In the genomic region with DNA sequence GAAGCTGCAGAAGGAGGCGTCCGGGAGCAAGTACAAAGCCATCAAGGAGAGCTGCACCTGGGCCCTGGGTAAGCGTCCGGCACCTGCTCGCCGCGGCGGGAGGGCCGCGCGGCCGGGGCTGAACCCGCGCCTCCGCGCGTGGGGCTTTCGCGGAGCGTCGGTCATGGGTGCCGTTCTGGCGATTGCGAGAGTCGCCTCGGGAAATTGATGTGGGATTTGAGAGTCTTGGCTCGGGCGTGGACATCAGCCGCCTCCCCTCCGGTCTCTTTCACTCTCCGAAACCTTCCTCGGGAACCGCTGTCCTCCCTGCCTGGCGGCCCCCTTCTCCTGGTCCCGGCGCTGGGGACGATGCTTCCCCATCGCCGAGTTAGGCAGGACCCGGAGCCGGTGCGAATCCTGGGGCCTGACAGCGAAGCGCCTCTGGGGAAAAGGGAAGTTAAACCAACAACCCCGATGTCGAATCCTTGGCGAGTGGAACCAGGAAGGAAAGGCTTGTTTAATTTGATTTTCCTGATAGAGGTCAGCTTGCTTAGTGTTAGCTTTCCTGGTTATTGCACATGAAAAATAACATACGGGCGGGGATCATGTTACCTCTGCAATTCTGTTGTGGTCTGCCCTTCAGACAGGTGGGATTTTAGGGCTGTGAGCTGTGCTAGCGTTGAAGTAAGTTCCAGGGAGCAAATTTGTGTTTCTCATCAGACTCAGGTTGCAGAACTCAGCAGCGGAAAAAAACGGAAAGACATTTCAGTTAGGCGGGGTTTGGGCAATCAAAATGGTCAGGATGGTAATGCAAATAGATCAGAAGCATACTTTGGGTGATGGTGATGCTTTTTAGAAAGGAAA, we compare ENCODE assay signal across 9 cellular contexts. TPM values are rescaled to one million over a fixed set of nuclear protein-coding genes. Genes with fewer than 3 reads are reported as not detected.
DNase-seq lines count a peak whose midpoint lies in the region; ATAC-seq and TF ChIP-seq lines count a peak whose summit lies in the region.
"Had no signal": no experiment of that assay in that cellular context is flagged by ENCODE, and none has a peak within 500 bp of the region (broad histone marks: within the 10 kb centered on the region; RNA-seq: fewer than 3 reads in every experiment).

No MANE protein-coding gene starts in this region.

- no peaks in the 10 kb centered on the region for H3K9me3 Mint-ChIP-seq in CD4-positive, alpha-beta T cell
- no peaks in the 10 kb centered on the region for H3K9me3 Mint-ChIP-seq in IgD-negative memory B cell
- no peaks in the 10 kb centered on the region for H3K9me3 Mint-ChIP-seq in activated CD8-positive, alpha-beta T cell treated with anti-CD3 and anti-CD28 coated beads for 36 hours
- H3K9me3 Mint-ChIP-seq in glutamatergic neuron (ENCODE audit: unreplicated experiment): peaks cover 7% of the 10 kb centered on the region

- H3K27me3 Mint-ChIP-seq in CD4-positive, alpha-beta T cell: peaks cover 84% of the 10 kb centered on the region
- peaks cover 40% of the 10 kb centered on the region for H3K27me3 Mint-ChIP-seq in IgD-negative memory B cell
- H3K27me3 Mint-ChIP-seq in activated CD8-positive, alpha-beta T cell treated with anti-CD3 and anti-CD28 coated beads for 36 hours: peaks cover 52% of the 10 kb centered on the region
- H3K27me3 Mint-ChIP-seq in glutamatergic neuron (ENCODE audit: unreplicated experiment): peaks cover 12% of the 10 kb centered on the region

- H3K4me3 ChIP-seq in osteoblast (ENCODE audit: insufficient read depth, low read length): peak overlapping the region; percentile 69

- peaks cover 76% of the 10 kb centered on the region for H3K27me3 ChIP-seq in CD4-positive, alpha-beta T cell (ENCODE audit: control insufficient read depth, insufficient read depth, low read length)
- peaks cover 66% of the 10 kb centered on the region for H3K27me3 ChIP-seq in osteoblast (ENCODE audit: insufficient read depth, low read length)

- no peak for ATAC-seq in CD4-positive, alpha-beta T cell (ENCODE audit: poor library complexity)
- peak; percentile 40 for ATAC-seq in GM21360 (IDR thresholded peaks at IDR 0.05; ENCODE audit: unreplicated experiment)
- ATAC-seq in activated CD8-positive, alpha-beta T cell treated with anti-CD3 and anti-CD28 coated beads for 36 hours: peak; percentile 29

- no peaks in the 10 kb centered on the region for H3K79me2 ChIP-seq in osteoblast (ENCODE audit: insufficient read depth, low read length)

- H3K4me1 Mint-ChIP-seq in CD4-positive, alpha-beta T cell (ENCODE audit: low read depth): peaks cover 15% of the 10 kb centered on the region
- H3K4me1 Mint-ChIP-seq in IgD-negative memory B cell (peaks cover 0 to 5% (median 4%) of the 10 kb centered on the region in 3 donors), glutamatergic neuron (ENCODE audit: low read depth, unreplicated experiment) (peaks cover 11% of the 10 kb centered on the region)
- peaks cover 12% of the 10 kb centered on the region for H3K4me1 Mint-ChIP-seq in activated CD8-positive, alpha-beta T cell treated with anti-CD3 and anti-CD28 coated beads for 36 hours (ENCODE audit: low read depth)

- peak overlapping the region; percentile 85 for H3K4me2 ChIP-seq in osteoblast (ENCODE audit: insufficient read depth, low read length)

- DNase-seq in CD4-positive, alpha-beta T cell: no peak
- DNase-seq in activated CD8-positive, alpha-beta T cell treated with anti-CD3 and anti-CD28 coated beads for 36 hours: peak; percentile 2
- DNase-seq in glutamatergic neuron (peak; percentile 53), osteoblast (ENCODE audit: insufficient read length, low spot score, missing footprints) (peak; percentile 91), LoVo (ENCODE audit: low spot score) (no peak), GDM1 (lab: John Stamatoyannopoulos, UW) (no peak)

- CTCF ChIA-PET in CD4-positive, alpha-beta T cell (lab: Charles Lee): no interaction called here
- CTCF ChIA-PET in activated CD8-positive, alpha-beta T cell treated with anti-CD3 and anti-CD28 coated beads for 36 hours (lab: Charles Lee): interaction anchor here (1.0 kb wide), 1 partner anchor 45 kb away, joined by 3 read pairs; no protein-coding TSS in a partner anchor

- H3K36me3 ChIP-seq in osteoblast (ENCODE audit: insufficient read depth, low read length): no peaks in the 10 kb centered on the region

- no peak overlapping the region for H3K27ac Mint-ChIP-seq in CD4-positive, alpha-beta T cell
- H3K27ac Mint-ChIP-seq in IgD-negative memory B cell (no peak overlapping the region), glutamatergic neuron (ENCODE audit: unreplicated experiment) (peak overlapping the region; percentile 78)
- no peak overlapping the region for H3K27ac Mint-ChIP-seq in activated CD8-positive, alpha-beta T cell treated with anti-CD3 and anti-CD28 coated beads for 36 hours

- peak overlapping the region; percentile 58 for H3K4me3 Mint-ChIP-seq in CD4-positive, alpha-beta T cell
- H3K4me3 Mint-ChIP-seq in IgD-negative memory B cell (peak overlapping the region; percentile 79 to 86 (median 80)), glutamatergic neuron (ENCODE audit: unreplicated experiment) (peak overlapping the region; percentile 93)
- H3K4me3 Mint-ChIP-seq in activated CD8-positive, alpha-beta T cell treated with anti-CD3 and anti-CD28 coated beads for 36 hours: peak overlapping the region; percentile 73

- POLR2A ChIA-PET in CD4-positive, alpha-beta T cell (lab: Charles Lee): no interaction called here
- POLR2A ChIA-PET in activated CD8-positive, alpha-beta T cell treated with anti-CD3 and anti-CD28 coated beads for 36 hours (lab: Charles Lee): interaction anchor here (0.6 kb wide), 1 partner anchor 12 kb away, joined by 3 read pairs; no protein-coding TSS in a partner anchor

- H4K20me1 ChIP-seq in osteoblast (ENCODE audit: insufficient read depth, low read length): no peaks in the 10 kb centered on the region

- H3K4me1 ChIP-seq in osteoblast (ENCODE audit: insufficient read depth, low read length): peaks cover 4% of the 10 kb centered on the region

- TF ChIP-seq CTCF in CD4-positive, alpha-beta T cell (IDR thresholded peaks at IDR 0.05): no peak
- TF ChIP-seq CTCF in activated CD8-positive, alpha-beta T cell treated with anti-CD3 and anti-CD28 coated beads for 36 hours (IDR thresholded peaks at IDR 0.05): no peak
- TF ChIP-seq CTCF in glutamatergic neuron (IDR thresholded peaks at IDR 0.05; ENCODE audit: partially characterized antibody, unreplicated experiment): no peak
- no peak for TF ChIP-seq CTCF in osteoblast (IDR thresholded peaks at IDR 0.05; ENCODE audit: extremely low read depth, low read depth, low read length)

- intact Hi-C loops in CD4-positive, alpha-beta T cell (cut with DNase I, micrococcal nuclease): no loop called here
- intact Hi-C loops in activated CD8-positive, alpha-beta T cell treated with anti-CD3 and anti-CD28 coated beads for 36 hours (cut with micrococcal nuclease): no loop called here

- H3K27ac ChIP-seq in CD4-positive, alpha-beta T cell (ENCODE audit: low read depth, low read length): no peak overlapping the region
- H3K27ac ChIP-seq in osteoblast (ENCODE audit: low read depth, low read length): no peak overlapping the region

- peak overlapping the region; percentile 87 for H2AFZ ChIP-seq in osteoblast (ENCODE audit: low read length)

- no peaks in the 10 kb centered on the region for H3K9me3 ChIP-seq in CD4-positive, alpha-beta T cell (ENCODE audit: control insufficient read depth, low read length)
- H3K9me3 ChIP-seq in osteoblast (ENCODE audit: low read depth, low read length): no peaks in the 10 kb centered on the region

- no peaks in the 10 kb centered on the region for H3K36me3 Mint-ChIP-seq in CD4-positive, alpha-beta T cell (ENCODE audit: low read depth)
- H3K36me3 Mint-ChIP-seq in IgD-negative memory B cell (no peaks in the 10 kb centered on the region), glutamatergic neuron (ENCODE audit: unreplicated experiment) (peaks cover 11% of the 10 kb centered on the region)
- no peaks in the 10 kb centered on the region for H3K36me3 Mint-ChIP-seq in activated CD8-positive, alpha-beta T cell treated with anti-CD3 and anti-CD28 coated beads for 36 hours (ENCODE audit: low read depth)

RNA-seq across cellular contexts. Expression of gene ARFGEF3, which starts 0.6 kb away (rescaled TPM):
- total RNA-seq in CD4-positive, alpha-beta T cell: not detected
- not detected for polyA plus RNA-seq in IgD-negative memory B cell
- 1 to 10 TPM; 1.7 to 1.8 TPM for total RNA-seq in activated CD8-positive, alpha-beta T cell treated with anti-CD3 and anti-CD28 coated beads for 36 hours
- total RNA-seq in glutamatergic neuron (ENCODE audit: unreplicated experiment) (15.3 TPM), osteoblast (under 0.01 TPM in 2 replicates)

RNA-seq across cellular contexts. Expression of gene PERP, which starts 55.1 kb away (rescaled TPM):
- 1 to 10 TPM; 1.3 to 1.4 TPM for total RNA-seq in CD4-positive, alpha-beta T cell
- polyA plus RNA-seq in IgD-negative memory B cell: 2.1 TPM
- 1 to 10 TPM; 3.7 to 4.5 TPM for total RNA-seq in activated CD8-positive, alpha-beta T cell treated with anti-CD3 and anti-CD28 coated beads for 36 hours
- total RNA-seq in glutamatergic neuron (ENCODE audit: unreplicated experiment) (10.7 TPM), osteoblast (7.7 and 8.3 TPM in 2 replicates)

RNA-seq across cellular contexts. Expression of gene PBOV1, which starts 56.0 kb away (rescaled TPM):
- total RNA-seq in CD4-positive, alpha-beta T cell: not detected
- not detected for polyA plus RNA-seq in IgD-negative memory B cell
- not detected for total RNA-seq in activated CD8-positive, alpha-beta T cell treated with anti-CD3 and anti-CD28 coated beads for 36 hours
- total RNA-seq in glutamatergic neuron (ENCODE audit: unreplicated experiment) (not detected), osteoblast (not detected in 2 replicates)
- total RNA-seq: NCI-H460 had no signal

Comparison
In these comparisons a context has a peak if more than half of its experiments do, and no peak if none do; other contexts are left out.
1. DNase-seq: peak in activated CD8-positive, alpha-beta T cell treated with anti-CD3 and anti-CD28 coated beads for 36 hours (single experiment), glutamatergic neuron (single experiment) and osteoblast (single experiment); none in CD4-positive, alpha-beta T cell (0 of 10), LoVo (single experiment) and GDM1 (single experiment).
2. Peak in every context shown above with its lines, with median percentiles within 50 percentile points of each other: H3K4me3 Mint-ChIP-seq.